Comparison of ENCODE assay signal across 8 cellular contexts in genomic region chr7:157138424-157139141, GRCh38. TPM values are rescaled to one million over a fixed set of nuclear protein-coding genes. Genes with fewer than 3 reads are reported as not detected.
DNase-seq lines count a peak whose midpoint lies in the region; ATAC-seq lines count a peak whose summit lies in the region.

Gene UBE3C, plus strand, starts transcription at chr7:157138926. Its CDS starts 347 bp downstream, at chr7:157139273.

- no peaks in the 10 kb centered on the region for H3K27me3 ChIP-seq in GM23248 (replicated peaks; ENCODE audit: insufficient read depth)
- H3K27me3 ChIP-seq in naive thymus-derived CD4-positive, alpha-beta T cell (ENCODE audit: control insufficient read depth in 2 of 2, insufficient read depth in 2 of 2, low read length in 2 of 2): no peaks in the 10 kb centered on the region

- H3K27ac ChIP-seq in GM23248: peak within 1 kb of the TSS; percentile 85
- H3K27ac ChIP-seq in naive thymus-derived CD4-positive, alpha-beta T cell (ENCODE audit: low read depth, low read length): peak within 1 kb of the TSS; percentile 92

- peak within 1 kb of the TSS; percentile 81 for H2AFZ ChIP-seq in GM23248

- peak; percentile 78 for DNase-seq in DMS79 treated with DMSO at 0.1 percent for 48 hours (lab: John Stamatoyannopoulos, UW)
- DNase-seq in GM23248: peak; percentile 97
- peak; percentile 90 for DNase-seq in LHCN-M2 (ENCODE audit: low read depth)
- peak; percentile 89 for DNase-seq in RPMI7951 (ENCODE audit: low read depth)
- DNase-seq in activated T-helper 1 cell treated with anti-CD3 and anti-CD28 coated beads, Interleukin-12 subunit alpha, Interleukin-12 subunit beta, Interleukin-2, Interleukin-4 antibody, amounts not matched to agents 30 ng/mL and 10 ng/mL and 1 ng/mL, durations not matched to agents 14 hours and 24 hours and 36 hours (ENCODE audit: low spot score): peak; percentile 89
- DNase-seq in fibroblast of gingiva (ENCODE audit: low read depth): peak; percentile 93
- DNase-seq in naive thymus-derived CD4-positive, alpha-beta T cell: peak; percentile 88 to 96 (median 93)

- H3K9ac ChIP-seq in GM23248: peak within 1 kb of the TSS; percentile 94

- H4K20me1 ChIP-seq in GM23248 (ENCODE audit: insufficient read depth): peaks cover 22% of the 10 kb centered on the region

- H3K9me3 Mint-ChIP-seq in activated T-helper 1 cell treated with anti-CD3 and anti-CD28 coated beads, Interleukin-12 subunit alpha, Interleukin-12 subunit beta, Interleukin-2, Interleukin-4 antibody, amounts not matched to agents 30 ng/mL and 10 ng/mL and 1 ng/mL, durations not matched to agents 14 hours and 24 hours and 36 hours: no peaks in the 10 kb centered on the region
- H3K9me3 Mint-ChIP-seq in naive thymus-derived CD4-positive, alpha-beta T cell: peaks cover 0 to 2% (median 0%) of the 10 kb centered on the region in 11 donors
- no peaks in the 10 kb centered on the region for H3K9me3 Mint-ChIP-seq in stimulated activated memory B cell treated with anti-CD40 and anti-IgM and Interleukin-4, amounts not matched to agents 10 μg/mL and 1 μg/mL and 100 μg/mL, for 72 hours

- no peaks in the 10 kb centered on the region for H3K36me3 ChIP-seq in GM23248 (ENCODE audit: low read depth)
- H3K36me3 ChIP-seq in naive thymus-derived CD4-positive, alpha-beta T cell (ENCODE audit: control insufficient read depth in 2 of 3, insufficient read depth in 3 of 3, low read length in 3 of 3): peaks cover 0 to 5% (median 0%) of the 10 kb centered on the region in 3 experiments

- ATAC-seq in naive thymus-derived CD4-positive, alpha-beta T cell: peak; percentile 91
- ATAC-seq in stimulated activated memory B cell treated with anti-CD40 and anti-IgM and Interleukin-4, amounts not matched to agents 10 μg/mL and 1 μg/mL and 100 μg/mL, for 72 hours: peak; percentile 96

- peaks cover 41% of the 10 kb centered on the region for H3K4me1 Mint-ChIP-seq in activated T-helper 1 cell treated with anti-CD3 and anti-CD28 coated beads, Interleukin-12 subunit alpha, Interleukin-12 subunit beta, Interleukin-2, Interleukin-4 antibody, amounts not matched to agents 30 ng/mL and 10 ng/mL and 1 ng/mL, durations not matched to agents 14 hours and 24 hours and 36 hours (ENCODE audit: low read depth)
- peaks cover 26 to 45% (median 42%) of the 10 kb centered on the region in 7 donors for H3K4me1 Mint-ChIP-seq in naive thymus-derived CD4-positive, alpha-beta T cell
- peaks cover 47% of the 10 kb centered on the region for H3K4me1 Mint-ChIP-seq in stimulated activated memory B cell treated with anti-CD40 and anti-IgM and Interleukin-4, amounts not matched to agents 10 μg/mL and 1 μg/mL and 100 μg/mL, for 72 hours

- H3K79me2 ChIP-seq in GM23248 (ENCODE audit: insufficient read depth): peaks cover 44% of the 10 kb centered on the region

- intact Hi-C loops in activated T-helper 1 cell treated with anti-CD3 and anti-CD28 coated beads, Interleukin-12 subunit alpha, Interleukin-12 subunit beta, Interleukin-2, Interleukin-4 antibody, amounts not matched to agents 30 ng/mL and 10 ng/mL and 1 ng/mL, durations not matched to agents 14 hours and 24 hours and 36 hours (cut with micrococcal nuclease): loop anchor here (1.0 to 5.0 kb wide), 7 partner anchors 122 to 1841 kb away; partner anchors contain the start of genes DNAJB6, INSIG1, LMBR1 and NOM1
- intact Hi-C loops in naive thymus-derived CD4-positive, alpha-beta T cell (cut with micrococcal nuclease): loop anchor here (1.0 to 5.0 kb wide), 10 partner anchors 164 to 1841 kb away; partner anchors contain the start of genes LMBR1 (in 2 of the 2), RBM33 (in 2 of the 2), DNAJB6 (in 1 of the 2) and INSIG1 (in 1 of the 2)

- peak within 1 kb of the TSS; percentile 89 for H3K4me2 ChIP-seq in GM23248 (ENCODE audit: unreplicated experiment)

- H3K4me3 ChIP-seq in GM23248: peak within 1 kb of the TSS; percentile 98
- peak within 1 kb of the TSS; percentile 82 for H3K4me3 ChIP-seq in naive thymus-derived CD4-positive, alpha-beta T cell (ENCODE audit: low read length)

- POLR2A ChIA-PET in naive thymus-derived CD4-positive, alpha-beta T cell (lab: Charles Lee): no interaction called here

- 0 to 1% methylated on average over 6 to 70 of the region's 84 CpGs for WGBS in GM23248 (ENCODE audit: low coverage in 1 of 2, low lambda C conversion rate in 2 of 2, missing lambda C conversion rate in 2 of 2), 2 experiments

- no peaks in the 10 kb centered on the region for H3K27me3 Mint-ChIP-seq in activated T-helper 1 cell treated with anti-CD3 and anti-CD28 coated beads, Interleukin-12 subunit alpha, Interleukin-12 subunit beta, Interleukin-2, Interleukin-4 antibody, amounts not matched to agents 30 ng/mL and 10 ng/mL and 1 ng/mL, durations not matched to agents 14 hours and 24 hours and 36 hours (ENCODE audit: insufficient read depth)
- peaks cover 0 to 2% (median 0%) of the 10 kb centered on the region in 5 donors for H3K27me3 Mint-ChIP-seq in naive thymus-derived CD4-positive, alpha-beta T cell
- no peaks in the 10 kb centered on the region for H3K27me3 Mint-ChIP-seq in stimulated activated memory B cell treated with anti-CD40 and anti-IgM and Interleukin-4, amounts not matched to agents 10 μg/mL and 1 μg/mL and 100 μg/mL, for 72 hours

- H3K9me3 ChIP-seq in GM23248 (ENCODE audit: low read depth): no peaks in the 10 kb centered on the region
- no peaks in the 10 kb centered on the region for H3K9me3 ChIP-seq in naive thymus-derived CD4-positive, alpha-beta T cell (ENCODE audit: control insufficient read depth in 2 of 3, low read length in 3 of 3)

- in situ Hi-C loops in GM23248 (cut with MboI): no loop called here

- H3K36me3 Mint-ChIP-seq in activated T-helper 1 cell treated with anti-CD3 and anti-CD28 coated beads, Interleukin-12 subunit alpha, Interleukin-12 subunit beta, Interleukin-2, Interleukin-4 antibody, amounts not matched to agents 30 ng/mL and 10 ng/mL and 1 ng/mL, durations not matched to agents 14 hours and 24 hours and 36 hours (ENCODE audit: low read depth): peaks cover 33% of the 10 kb centered on the region
- H3K36me3 Mint-ChIP-seq in naive thymus-derived CD4-positive, alpha-beta T cell: peaks cover 0 to 22% (median 14%) of the 10 kb centered on the region in 5 donors
- H3K36me3 Mint-ChIP-seq in stimulated activated memory B cell treated with anti-CD40 and anti-IgM and Interleukin-4, amounts not matched to agents 10 μg/mL and 1 μg/mL and 100 μg/mL, for 72 hours: peaks cover 34% of the 10 kb centered on the region

- H3K4me3 Mint-ChIP-seq in activated T-helper 1 cell treated with anti-CD3 and anti-CD28 coated beads, Interleukin-12 subunit alpha, Interleukin-12 subunit beta, Interleukin-2, Interleukin-4 antibody, amounts not matched to agents 30 ng/mL and 10 ng/mL and 1 ng/mL, durations not matched to agents 14 hours and 24 hours and 36 hours: peak within 1 kb of the TSS; percentile 88
- peak within 1 kb of the TSS; percentile 77 to 93 (median 84) for H3K4me3 Mint-ChIP-seq in naive thymus-derived CD4-positive, alpha-beta T cell
- peak within 1 kb of the TSS; percentile 90 for H3K4me3 Mint-ChIP-seq in stimulated activated memory B cell treated with anti-CD40 and anti-IgM and Interleukin-4, amounts not matched to agents 10 μg/mL and 1 μg/mL and 100 μg/mL, for 72 hours

- CTCF ChIA-PET in naive thymus-derived CD4-positive, alpha-beta T cell (lab: Charles Lee): no interaction called here

- peak within 1 kb of the TSS; percentile 97 for H3K27ac Mint-ChIP-seq in activated T-helper 1 cell treated with anti-CD3 and anti-CD28 coated beads, Interleukin-12 subunit alpha, Interleukin-12 subunit beta, Interleukin-2, Interleukin-4 antibody, amounts not matched to agents 30 ng/mL and 10 ng/mL and 1 ng/mL, durations not matched to agents 14 hours and 24 hours and 36 hours
- H3K27ac Mint-ChIP-seq in naive thymus-derived CD4-positive, alpha-beta T cell: peak within 1 kb of the TSS; percentile 76 to 99 (median 93)
- peak within 1 kb of the TSS; percentile 89 for H3K27ac Mint-ChIP-seq in stimulated activated memory B cell treated with anti-CD40 and anti-IgM and Interleukin-4, amounts not matched to agents 10 μg/mL and 1 μg/mL and 100 μg/mL, for 72 hours

- H3F3A ChIP-seq in GM23248 (ENCODE audit: insufficient read depth): peaks cover 12% of the 10 kb centered on the region

- H3K9me2 ChIP-seq in GM23248 (ENCODE audit: insufficient read depth): no peaks in the 10 kb centered on the region

- peaks cover 19% of the 10 kb centered on the region; the same call in 1 of the 2 replicates for H3K4me1 ChIP-seq in GM23248 (ENCODE audit: insufficient read depth)
- H3K4me1 ChIP-seq in naive thymus-derived CD4-positive, alpha-beta T cell (ENCODE audit: control insufficient read depth in 2 of 2, insufficient read depth in 2 of 2, low read length in 2 of 2): peaks cover 35 to 43% of the 10 kb centered on the region in 2 donors

RNA-seq across cellular contexts. Expression of gene UBE3C, which starts in this region (rescaled TPM):
- 92.4 and 92.7 TPM in 2 replicates for total RNA-seq in GM23248 (2014; rRNA removed; shearing (Covaris generic))
- 30.8 and 32.1 TPM in 2 replicates for polyA plus RNA-seq in GM23248 (2016; fragmentation: Nextera tagmentation; extraction: Ambion mirVana)
- total RNA-seq in LHCN-M2 (2014; rRNA removed): 127 and 131 TPM in 2 replicates
- polyA plus RNA-seq in LHCN-M2 (2012): 45.7 TPM
- total RNA-seq in RPMI7951 (2014; rRNA removed; shearing (Covaris generic)): 73.1 and 78.4 TPM in 2 replicates
- total RNA-seq in activated T-helper 1 cell treated with anti-CD3 and anti-CD28 coated beads, Interleukin-12 subunit alpha, Interleukin-12 subunit beta, Interleukin-2, Interleukin-4 antibody, amounts not matched to agents 30 ng/mL and 10 ng/mL and 1 ng/mL, durations not matched to agents 14 hours and 24 hours and 36 hours: 91.5 and 95.8 TPM in 2 replicates
- 10 to 100 TPM; 41.6 to 64.6 (median 54.9) TPM for total RNA-seq in naive thymus-derived CD4-positive, alpha-beta T cell
- polyA plus RNA-seq in naive thymus-derived CD4-positive, alpha-beta T cell: 10 to 100 TPM; 21.3 to 31.1 TPM

Comparison
In these comparisons a context has a peak if more than half of its experiments do, and no peak if none do; other contexts are left out.
1. Peak in every context shown above with its lines: DNase-seq, ATAC-seq, H3K4me3 ChIP-seq and H3K27ac ChIP-seq.